Comparison of ENCODE assay signal across 1 cellular context in the genomic region with DNA sequence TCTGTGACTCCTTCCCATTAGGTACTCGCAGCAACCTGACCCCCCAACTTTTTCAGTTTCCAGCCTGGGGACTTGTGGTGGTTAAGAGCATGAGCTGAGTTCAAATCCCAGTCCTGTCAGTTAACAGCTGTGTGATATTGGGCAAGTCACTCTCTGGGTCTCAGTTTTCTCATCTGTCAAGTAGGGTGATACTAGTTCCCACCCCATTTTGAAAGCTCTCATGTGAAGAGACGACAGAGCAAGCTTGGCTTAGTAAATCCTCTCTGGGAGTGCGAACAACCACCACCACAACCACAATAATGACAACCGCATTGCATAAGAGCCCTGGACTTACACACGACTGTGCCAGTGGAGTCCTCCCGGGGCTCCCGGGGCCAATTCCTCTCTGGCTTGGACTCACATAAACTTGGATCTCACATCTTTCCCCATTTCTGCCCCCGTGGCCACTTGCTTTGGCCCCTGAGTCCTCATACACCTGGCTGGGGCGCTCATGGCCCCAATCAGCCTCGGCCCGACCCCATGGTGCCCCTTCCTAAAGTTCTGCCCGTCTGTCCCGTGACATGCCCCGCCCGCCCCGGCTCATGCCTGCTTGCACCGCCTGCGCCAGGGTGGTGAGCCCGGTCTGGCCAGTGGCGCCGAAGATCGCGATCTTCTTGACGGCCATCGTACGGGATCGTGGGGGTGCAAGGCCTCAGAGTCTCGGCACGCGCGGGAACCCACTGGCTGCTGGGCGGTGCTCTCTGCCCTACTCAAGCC.
TF ChIP-seq lines count a peak whose summit lies in the region.

A gene (minus strand): TSS at position 721 of the 756 bp plus-strand sequence. CDS start 57 bp downstream, at position 664.

TF ChIP-seq in H1, 55 proteins besides CTCF, POLR2A, EP300 and RAD21 (continued from another document):
- no peak for TF ChIP-seq GTF2F1 (IDR thresholded peaks at IDR 0.05; ENCODE audit: borderline replicate concordance, low read depth, low read length)
- TF ChIP-seq PHF8 (conservative IDR thresholded peaks at IDR 0.05; ENCODE audit: low read depth, low read length): peak; percentile 59; the same call in 1 of the 2 replicates
- TF ChIP-seq CHD2 (IDR thresholded peaks at IDR 0.05; ENCODE audit: low read length): peak; percentile 29; the same call in 1 of the 2 replicates
- TF ChIP-seq, protein P1, sequence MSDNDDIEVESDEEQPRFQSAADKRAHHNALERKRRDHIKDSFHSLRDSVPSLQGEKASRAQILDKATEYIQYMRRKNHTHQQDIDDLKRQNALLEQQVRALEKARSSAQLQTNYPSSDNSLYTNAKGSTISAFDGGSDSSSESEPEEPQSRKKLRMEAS (IDR thresholded peaks at IDR 0.05): peak; percentile 19; the same call in 1 of the 2 replicates
- TF ChIP-seq KDM4A (IDR thresholded peaks at IDR 0.05; ENCODE audit: low read depth, low read length, severe bottlenecking): peak; percentile 96
- TF ChIP-seq NANOG (IDR thresholded peaks at IDR 0.05; ENCODE audit: insufficient read depth, low read depth, low read length, poor library complexity, severe bottlenecking): no peak
- TF ChIP-seq CEBPB (IDR thresholded peaks at IDR 0.05; ENCODE audit: low read depth, low read length): 0 out of 2 replicates have a peak, but pooled peaks have one; percentile 35
- no peak for TF ChIP-seq SIRT6 (IDR thresholded peaks at IDR 0.05; ENCODE audit: low read length)
- TF ChIP-seq BACH1 (IDR thresholded peaks at IDR 0.05; ENCODE audit: low read length): peak; percentile 61
- no peak for TF ChIP-seq EZH2 (IDR thresholded peaks at IDR 0.05; ENCODE audit: low read depth, low read length, severe bottlenecking)
